10 cellular contexts compared by ENCODE assay signal in genomic region chr12:75953312-75953906, GRCh38.
DNase-seq lines count a peak whose midpoint lies in the region; ATAC-seq and TF ChIP-seq lines count a peak whose summit lies in the region.
"Had no signal": no experiment of that assay in that cellular context is flagged by ENCODE, and none has a peak within 500 bp of the region (broad histone marks: within the 10 kb centered on the region; RNA-seq: fewer than 3 reads in every experiment).

No MANE protein-coding gene starts in this region.

- no peak for TF ChIP-seq CTCF in RWPE1 (conservative IDR thresholded peaks at IDR 0.05; ENCODE audit: low read depth)
- TF ChIP-seq CTCF in progenitor cell of endocrine pancreas (IDR thresholded peaks at IDR 0.05; ENCODE audit: unreplicated experiment) = no peak

- H3K9me3 Mint-ChIP-seq in progenitor cell of endocrine pancreas (ENCODE audit: low read depth) = no peaks in the 10 kb centered on the region
- no peaks in the 10 kb centered on the region for H3K9me3 Mint-ChIP-seq in activated T-helper 1 cell treated with anti-CD3 and anti-CD28 coated beads, Interleukin-12 subunit alpha, Interleukin-12 subunit beta, Interleukin-2, Interleukin-4 antibody, amounts not matched to agents 30 ng/mL and 10 ng/mL and 1 ng/mL, durations not matched to agents 14 hours and 24 hours and 36 hours
- H3K9me3 Mint-ChIP-seq in T-helper 2 cell treated with Interferon-gamma antibody and Interleukin-4, amounts not matched to agents 5 μg/mL and 100 μg/mL, for 36 hours = no peaks in the 10 kb centered on the region

- H3K4me1 Mint-ChIP-seq in progenitor cell of endocrine pancreas (ENCODE audit: low read depth) = peaks cover 34% of the 10 kb centered on the region
- H3K4me1 Mint-ChIP-seq in activated T-helper 1 cell treated with anti-CD3 and anti-CD28 coated beads, Interleukin-12 subunit alpha, Interleukin-12 subunit beta, Interleukin-2, Interleukin-4 antibody, amounts not matched to agents 30 ng/mL and 10 ng/mL and 1 ng/mL, durations not matched to agents 14 hours and 24 hours and 36 hours (ENCODE audit: low read depth) = peaks cover 23% of the 10 kb centered on the region
- peaks cover 13% of the 10 kb centered on the region for H3K4me1 Mint-ChIP-seq in T-helper 2 cell treated with Interferon-gamma antibody and Interleukin-4, amounts not matched to agents 5 μg/mL and 100 μg/mL, for 36 hours (ENCODE audit: low read depth)

- H3K27ac ChIP-seq in RWPE1 = peak overlapping the region; percentile 78

- CTCF ChIA-PET in RWPE1 (lab: Yijun Ruan, JAX) = interaction anchor here (0.6 kb wide), 1 partner anchor 197 kb away, joined by 3 read pairs; no protein-coding TSS in a partner anchor

- ATAC-seq in esophagus mucosa = peak; percentile 21

- H3K36me3 Mint-ChIP-seq in progenitor cell of endocrine pancreas (ENCODE audit: insufficient read depth) = no peaks in the 10 kb centered on the region
- H3K36me3 Mint-ChIP-seq in activated T-helper 1 cell treated with anti-CD3 and anti-CD28 coated beads, Interleukin-12 subunit alpha, Interleukin-12 subunit beta, Interleukin-2, Interleukin-4 antibody, amounts not matched to agents 30 ng/mL and 10 ng/mL and 1 ng/mL, durations not matched to agents 14 hours and 24 hours and 36 hours (ENCODE audit: low read depth) = no peaks in the 10 kb centered on the region
- no peaks in the 10 kb centered on the region for H3K36me3 Mint-ChIP-seq in T-helper 2 cell treated with Interferon-gamma antibody and Interleukin-4, amounts not matched to agents 5 μg/mL and 100 μg/mL, for 36 hours (ENCODE audit: low read depth)

- POLR2A ChIA-PET in RWPE1 (lab: Yijun Ruan, JAX; ENCODE audit: low non-redundant PET) = no interaction called here

- peak overlapping the region; percentile 14 for H3K27ac Mint-ChIP-seq in progenitor cell of endocrine pancreas
- H3K27ac Mint-ChIP-seq in activated T-helper 1 cell treated with anti-CD3 and anti-CD28 coated beads, Interleukin-12 subunit alpha, Interleukin-12 subunit beta, Interleukin-2, Interleukin-4 antibody, amounts not matched to agents 30 ng/mL and 10 ng/mL and 1 ng/mL, durations not matched to agents 14 hours and 24 hours and 36 hours = no peak overlapping the region
- H3K27ac Mint-ChIP-seq in T-helper 2 cell treated with Interferon-gamma antibody and Interleukin-4, amounts not matched to agents 5 μg/mL and 100 μg/mL, for 36 hours = no peak overlapping the region

- intact Hi-C loops in activated T-helper 1 cell treated with anti-CD3 and anti-CD28 coated beads, Interleukin-12 subunit alpha, Interleukin-12 subunit beta, Interleukin-2, Interleukin-4 antibody, amounts not matched to agents 30 ng/mL and 10 ng/mL and 1 ng/mL, durations not matched to agents 14 hours and 24 hours and 36 hours (cut with micrococcal nuclease) = no loop called here

- no peaks in the 10 kb centered on the region for H3K27me3 Mint-ChIP-seq in progenitor cell of endocrine pancreas
- H3K27me3 Mint-ChIP-seq in activated T-helper 1 cell treated with anti-CD3 and anti-CD28 coated beads, Interleukin-12 subunit alpha, Interleukin-12 subunit beta, Interleukin-2, Interleukin-4 antibody, amounts not matched to agents 30 ng/mL and 10 ng/mL and 1 ng/mL, durations not matched to agents 14 hours and 24 hours and 36 hours (ENCODE audit: insufficient read depth) = peaks cover 4% of the 10 kb centered on the region
- H3K27me3 Mint-ChIP-seq in T-helper 2 cell treated with Interferon-gamma antibody and Interleukin-4, amounts not matched to agents 5 μg/mL and 100 μg/mL, for 36 hours (ENCODE audit: low read depth) = no peaks in the 10 kb centered on the region

- H3K4me3 Mint-ChIP-seq in progenitor cell of endocrine pancreas (ENCODE audit: low read depth) = no peak overlapping the region
- H3K4me3 Mint-ChIP-seq in activated T-helper 1 cell treated with anti-CD3 and anti-CD28 coated beads, Interleukin-12 subunit alpha, Interleukin-12 subunit beta, Interleukin-2, Interleukin-4 antibody, amounts not matched to agents 30 ng/mL and 10 ng/mL and 1 ng/mL, durations not matched to agents 14 hours and 24 hours and 36 hours = no peak overlapping the region
- no peak overlapping the region for H3K4me3 Mint-ChIP-seq in T-helper 2 cell treated with Interferon-gamma antibody and Interleukin-4, amounts not matched to agents 5 μg/mL and 100 μg/mL, for 36 hours

- DNase-seq in GM03348 (ENCODE audit: low spot score) (peak; percentile 44), RWPE1 (ENCODE audit: low spot score) (peak; percentile 44), progenitor cell of endocrine pancreas (ENCODE audit: low spot score, unreplicated experiment) (no peak), SW 1271 (lab: John Stamatoyannopoulos, UW) (no peak), COLO829 (ENCODE audit: low spot score) (no peak)
- no peak for DNase-seq in activated T-helper 1 cell treated with anti-CD3 and anti-CD28 coated beads, Interleukin-12 subunit alpha, Interleukin-12 subunit beta, Interleukin-2, Interleukin-4 antibody, amounts not matched to agents 30 ng/mL and 10 ng/mL and 1 ng/mL, durations not matched to agents 14 hours and 24 hours and 36 hours (ENCODE audit: low spot score)
- no peak for DNase-seq in T-helper 2 cell treated with Interferon-gamma antibody and Interleukin-4, amounts not matched to agents 5 μg/mL and 100 μg/mL, for 36 hours (ENCODE audit: low spot score)
- DNase-seq: activated CD4-positive, CD25-positive, alpha-beta regulatory T cell; GDM1 had no signal

Comparison
In these comparisons a context has a peak if more than half of its experiments do, and no peak if none do; other contexts are left out.
1. DNase-seq: peak in GM03348 (single experiment) and RWPE1 (single experiment); none in progenitor cell of endocrine pancreas (single experiment), activated T-helper 1 cell treated with anti-CD3 and anti-CD28 coated beads, Interleukin-12 subunit alpha, Interleukin-12 subunit beta, Interleukin-2, Interleukin-4 antibody, amounts not matched to agents 30 ng/mL and 10 ng/mL and 1 ng/mL, durations not matched to agents 14 hours and 24 hours and 36 hours (single experiment), SW 1271 (0 of 2), COLO829 (single experiment) and T-helper 2 cell treated with Interferon-gamma antibody and Interleukin-4, amounts not matched to agents 5 μg/mL and 100 μg/mL, for 36 hours (single experiment).